13 cellular contexts compared by ENCODE assay signal in genomic region chr2:70091364-70091763, GRCh38. TPM values are rescaled to one million over a fixed set of nuclear protein-coding genes. Genes with fewer than 3 reads are reported as not detected.
DNase-seq lines count a peak whose midpoint lies in the region; ATAC-seq, FAIRE-seq and TF ChIP-seq lines count a peak whose summit lies in the region.
"Had no signal": no experiment of that assay in that cellular context is flagged by ENCODE, and none has a peak within 500 bp of the region (broad histone marks: within the 10 kb centered on the region; RNA-seq: fewer than 3 reads in every experiment).

No MANE protein-coding gene starts in this region.

- H3K9me3 ChIP-seq in HepG2 (ENCODE audit: low read length) (no peaks in the 10 kb centered on the region), right lobe of liver (no peaks in the 10 kb centered on the region)
- no peaks in the 10 kb centered on the region for H3K9me3 ChIP-seq in naive thymus-derived CD4-positive, alpha-beta T cell (ENCODE audit: control insufficient read depth in 2 of 3, low read length in 3 of 3)

- WGBS in HepG2 (ENCODE audit: low lambda C conversion rate) = 83% methylated on average over 2 of the region's 2 CpGs
- 79% methylated on average over 2 of the region's 2 CpGs for WGBS in right lobe of liver (ENCODE audit: insufficient coverage, low coverage, low lambda C conversion rate, missing lambda C conversion rate)

- peaks cover 46% of the 10 kb centered on the region for H3K4me1 Mint-ChIP-seq in activated T-helper 2 cell treated with anti-CD3 and anti-CD28 coated beads, Interferon-gamma antibody, Interleukin-2, Interleukin-4, amounts not matched to agents 10 μg/mL and 5 μg/mL and 100 μg/mL, durations not matched to agents 14 hours and 24 hours and 36 hours (ENCODE audit: low read depth)
- peaks cover 46 to 63% (median 53%) of the 10 kb centered on the region in 7 donors for H3K4me1 Mint-ChIP-seq in naive thymus-derived CD4-positive, alpha-beta T cell

- H4K20me1 ChIP-seq in HepG2 (ENCODE audit: insufficient read depth, low read length) = no peaks in the 10 kb centered on the region; the same call in 1 of the 2 replicates

- H3K36me3 ChIP-seq in HepG2 (replicated peaks in 1 of 2; ENCODE audit: control insufficient read depth in 1 of 2, insufficient read depth in 2 of 2, low read length in 2 of 2) (0 out of 5 replicates have a peak, but pooled peaks cover 0 to 1% of the 10 kb centered on the region in 2 experiments), right lobe of liver (no peaks in the 10 kb centered on the region)
- peaks cover 0 to 13% (median 4%) of the 10 kb centered on the region in 3 experiments for H3K36me3 ChIP-seq in naive thymus-derived CD4-positive, alpha-beta T cell (ENCODE audit: control insufficient read depth in 2 of 3, insufficient read depth in 3 of 3, low read length in 3 of 3)

- H3K4me3 ChIP-seq in HepG2 (replicated peaks in 1 of 3; ENCODE audit: insufficient read depth in 1 of 3, low read depth in 2 of 3, low read length in 3 of 3) (no peak overlapping the region), right lobe of liver (no peak overlapping the region)
- peak overlapping the region; percentile 3 for H3K4me3 ChIP-seq in naive thymus-derived CD4-positive, alpha-beta T cell (ENCODE audit: low read length)

- DNase-seq in HepG2 (ENCODE audit: low spot score) = no peak
- no peak for DNase-seq in right lobe of liver
- no peak for DNase-seq in activated T-helper 2 cell treated with anti-CD3 and anti-CD28 coated beads, Interferon-gamma antibody, Interleukin-2, Interleukin-4, amounts not matched to agents 10 μg/mL and 5 μg/mL and 100 μg/mL, durations not matched to agents 14 hours and 24 hours and 36 hours (ENCODE audit: low spot score)
- DNase-seq in naive thymus-derived CD4-positive, alpha-beta T cell = no peak
- DNase-seq in occipital lobe (lab: John Stamatoyannopoulos, UW) = no peak
- no peak for DNase-seq in stimulated activated CD4-positive, alpha-beta T cell treated with anti-CD3 and anti-CD28 coated beads, Interleukin-1b, Interleukin-23, amount 100 ng/mL, for 48 hours
- DNase-seq in NCI-H446 treated with DMSO at 0.1 percent for 48 hours (lab: John Stamatoyannopoulos, UW) = no peak
- DNase-seq: activated CD4-positive, alpha-beta T cell treated with anti-CD3 and anti-CD28 coated beads for 1 hour; C1 segment of cervical spinal cord; mesendoderm had no signal

- TF ChIP-seq POLR2A in HepG2 (IDR thresholded peaks at IDR 0.05; ENCODE audit: insufficient read depth in 1 of 2, low read depth in 2 of 2, low read length in 2 of 2) (no peak), right lobe of liver (IDR thresholded peaks at IDR 0.05) (no peak)

- peaks cover 25% of the 10 kb centered on the region for H3K79me2 ChIP-seq in HepG2 (ENCODE audit: insufficient read depth, low read length)

- H3K27me3 Mint-ChIP-seq in activated T-helper 2 cell treated with anti-CD3 and anti-CD28 coated beads, Interferon-gamma antibody, Interleukin-2, Interleukin-4, amounts not matched to agents 10 μg/mL and 5 μg/mL and 100 μg/mL, durations not matched to agents 14 hours and 24 hours and 36 hours (ENCODE audit: low read depth) = no peaks in the 10 kb centered on the region
- peaks cover 0 to 4% (median 0%) of the 10 kb centered on the region in 5 donors for H3K27me3 Mint-ChIP-seq in naive thymus-derived CD4-positive, alpha-beta T cell

- CTCF ChIA-PET in HepG2 (lab: Yijun Ruan, JAX; ENCODE audit: low intra/inter-chr PET ratio, low total read pairs) = no interaction called here
- CTCF ChIA-PET in naive thymus-derived CD4-positive, alpha-beta T cell (lab: Charles Lee) = interaction anchor here (0.6 to 2.2 kb wide), 9 partner anchors 13 to 177 kb away, joined by 3 to 9 read pairs (median 4); no protein-coding TSS in a partner anchor

- no TSS peak for BruUV-seq in HepG2 (replicated peaks; lab: Mats Ljungman, UMichigan)

- no peak for TF ChIP-seq RAD21 in HepG2 (CRISPR knock-in tag; IDR thresholded peaks at IDR 0.05)

- H3K4me3 Mint-ChIP-seq in activated T-helper 2 cell treated with anti-CD3 and anti-CD28 coated beads, Interferon-gamma antibody, Interleukin-2, Interleukin-4, amounts not matched to agents 10 μg/mL and 5 μg/mL and 100 μg/mL, durations not matched to agents 14 hours and 24 hours and 36 hours (ENCODE audit: low read depth) = peak overlapping the region; percentile 10
- H3K4me3 Mint-ChIP-seq in naive thymus-derived CD4-positive, alpha-beta T cell = peak overlapping the region; percentile 50 to 98 (median 68)

- ATAC-seq in HepG2 = no peak
- no peak for ATAC-seq in right lobe of liver
- no peak for ATAC-seq in naive thymus-derived CD4-positive, alpha-beta T cell
- no peak for ATAC-seq in HG03097 (IDR thresholded peaks at IDR 0.05; ENCODE audit: low FRiP score, unreplicated experiment)

- no peak overlapping the region for H3K9ac ChIP-seq in HepG2 (ENCODE audit: insufficient read depth, low read depth, low read length)

- no peak overlapping the region for H3K4me2 ChIP-seq in HepG2 (ENCODE audit: low read depth, low read length)

- H3K4me1 ChIP-seq in HepG2 (ENCODE audit: insufficient read depth, low read length) (peaks cover 49% of the 10 kb centered on the region), right lobe of liver (peaks cover 0 to 32% (median 11%) of the 10 kb centered on the region in 4 donors)
- H3K4me1 ChIP-seq in naive thymus-derived CD4-positive, alpha-beta T cell (ENCODE audit: control insufficient read depth in 2 of 2, insufficient read depth in 2 of 2, low read length in 2 of 2) = peaks cover 45% of the 10 kb centered on the region in 2 donors

- H2AFZ ChIP-seq in HepG2 (ENCODE audit: low read length) = no peak overlapping the region

- FAIRE-seq in HepG2 (lab: Jason Lieb, UNC) = no peak
- FAIRE-seq: astrocyte, urothelium cell line had no signal

- peak overlapping the region; percentile 76 for H3K27ac Mint-ChIP-seq in activated T-helper 2 cell treated with anti-CD3 and anti-CD28 coated beads, Interferon-gamma antibody, Interleukin-2, Interleukin-4, amounts not matched to agents 10 μg/mL and 5 μg/mL and 100 μg/mL, durations not matched to agents 14 hours and 24 hours and 36 hours
- H3K27ac Mint-ChIP-seq in naive thymus-derived CD4-positive, alpha-beta T cell = peak overlapping the region; percentile 83 to 100 (median 100)

- POLR2A ChIA-PET in HepG2 (lab: Yijun Ruan, JAX) = interaction anchor here (1.1 to 24.7 kb wide), 7 partner anchors 9 to 177 kb away, joined by 3 to 423 read pairs (median 7); partner anchors contain the start of genes C2orf42, MXD1 and PCYOX1
- POLR2A ChIA-PET in naive thymus-derived CD4-positive, alpha-beta T cell (lab: Charles Lee) = interaction anchor here (0.6 to 29.1 kb wide), 9 partner anchors 9 to 368 kb away, joined by 3 to 1973 read pairs (median 4); partner anchors contain the start of gene MXD1

- H3K27ac ChIP-seq in HepG2 (ENCODE audit: extremely low read length, insufficient read depth, low read length) (peak overlapping the region; percentile 17), right lobe of liver (peak overlapping the region in 1 of 3 donors; percentile 6)
- H3K27ac ChIP-seq in naive thymus-derived CD4-positive, alpha-beta T cell (ENCODE audit: low read depth, low read length) = peak overlapping the region; percentile 100

- peaks cover 3% of the 10 kb centered on the region for H3K9me3 Mint-ChIP-seq in activated T-helper 2 cell treated with anti-CD3 and anti-CD28 coated beads, Interferon-gamma antibody, Interleukin-2, Interleukin-4, amounts not matched to agents 10 μg/mL and 5 μg/mL and 100 μg/mL, durations not matched to agents 14 hours and 24 hours and 36 hours
- H3K9me3 Mint-ChIP-seq in naive thymus-derived CD4-positive, alpha-beta T cell = peaks cover 0 to 10% (median 0%) of the 10 kb centered on the region in 11 donors

- intact Hi-C loops in HepG2 (cut with micrococcal nuclease; ENCODE audit: unreplicated experiment) = no loop called here
- intact Hi-C loops in right lobe of liver (cut with DNase I) = no loop called here
- intact Hi-C loops in activated T-helper 2 cell treated with anti-CD3 and anti-CD28 coated beads, Interferon-gamma antibody, Interleukin-2, Interleukin-4, amounts not matched to agents 10 μg/mL and 5 μg/mL and 100 μg/mL, durations not matched to agents 14 hours and 24 hours and 36 hours (cut with micrococcal nuclease) = no loop called here
- intact Hi-C loops in naive thymus-derived CD4-positive, alpha-beta T cell (cut with micrococcal nuclease) = loop anchor here (1.0 kb wide), 2 partner anchors 12 to 45 kb away; no protein-coding TSS in a partner anchor

- H3K36me3 Mint-ChIP-seq in activated T-helper 2 cell treated with anti-CD3 and anti-CD28 coated beads, Interferon-gamma antibody, Interleukin-2, Interleukin-4, amounts not matched to agents 10 μg/mL and 5 μg/mL and 100 μg/mL, durations not matched to agents 14 hours and 24 hours and 36 hours (ENCODE audit: low read depth) = peaks cover 49% of the 10 kb centered on the region
- peaks cover 5 to 52% (median 25%) of the 10 kb centered on the region in 5 donors for H3K36me3 Mint-ChIP-seq in naive thymus-derived CD4-positive, alpha-beta T cell

- no peak for TF ChIP-seq CTCF in HepG2 (CRISPR knock-in tag; IDR thresholded peaks at IDR 0.05)
- TF ChIP-seq CTCF in right lobe of liver (IDR thresholded peaks at IDR 0.05) = no peak

- TF ChIP-seq EP300 in HepG2 (IDR thresholded peaks at IDR 0.05; ENCODE audit: low read depth in 2 of 2, low read length in 2 of 2) (no peak), HepG2 (CRISPR knock-in tag; IDR thresholded peaks at IDR 0.05; ENCODE audit: borderline replicate concordance) (no peak)

- in situ Hi-C loops in HepG2 (cut with HindIII; ENCODE audit: extremely low pct_ligation_motif_present, low pct_unique_long_range_greater_than_20kb) = no loop called here

- H3K27me3 ChIP-seq in HepG2 (ENCODE audit: control insufficient read depth in 1 of 2, insufficient read depth in 2 of 2, low read length in 2 of 2) (no peaks in the 10 kb centered on the region; a peak in 1 of 5 replicates), right lobe of liver (no peaks in the 10 kb centered on the region)
- H3K27me3 ChIP-seq in naive thymus-derived CD4-positive, alpha-beta T cell (ENCODE audit: control insufficient read depth in 2 of 2, insufficient read depth in 2 of 2, low read length in 2 of 2) = no peaks in the 10 kb centered on the region

RNA-seq across cellular contexts. Expression of gene PCBP1, which starts 4.1 kb away (rescaled TPM):
- total RNA-seq in HepG2 (2016; rRNA removed; fragmentation: Illumina TruSeq; extraction: Trizol) (32.0 and 104 TPM in 2 replicates), right lobe of liver (100 to 1,000 TPM; 147 to 220 (median 178) TPM), occipital lobe (22.0 TPM)
- total RNA-seq in HepG2 (2016; cell fraction: cytosol; rRNA removed; fragmentation: Illumina TruSeq; extraction: Trizol; ENCODE audit: low read depth) = 39.6 and 40.9 TPM in 2 replicates
- 30.2 and 107 TPM in 2 replicates for total RNA-seq in HepG2 (2016; cell fraction: insoluble cytoplasmic fraction; rRNA removed; fragmentation: Illumina TruSeq; extraction: Trizol)
- total RNA-seq in HepG2 (2016; cell fraction: membrane; rRNA removed; fragmentation: Illumina TruSeq; extraction: Trizol) = 84.5 and 86.5 TPM in 2 replicates
- total RNA-seq in HepG2 (2016; cell fraction: nucleus; rRNA removed; fragmentation: Illumina TruSeq; extraction: Trizol) = 54.5 and 55.6 TPM in 2 replicates
- 137 and 144 TPM in 2 replicates for polyA plus RNA-seq in HepG2 (2011; rRNA removed)
- 140 and 145 TPM in 2 replicates for polyA plus RNA-seq in HepG2 (2011; cell fraction: cytosol; rRNA removed)
- polyA plus RNA-seq in HepG2 (2011; cell fraction: nucleus; rRNA removed) = 80.5 and 83.2 TPM in 2 replicates
- 391 and 423 TPM in 2 replicates for polyA plus RNA-seq in HepG2 (2012)
- 248 and 249 TPM in 2 replicates for polyA plus RNA-seq in HepG2 (2016; cell fraction: cytosol; fragmentation: Illumina TruSeq; extraction: Trizol; ENCODE audit: low read depth)
- 461 and 517 TPM in 2 replicates for polyA plus RNA-seq in HepG2 (2016; cell fraction: insoluble cytoplasmic fraction; fragmentation: Illumina TruSeq; extraction: Trizol; ENCODE audit: low read depth)
- 274 and 290 TPM in 2 replicates for polyA plus RNA-seq in HepG2 (2016; cell fraction: membrane; fragmentation: Illumina TruSeq; extraction: Trizol; ENCODE audit: low read depth)
- polyA plus RNA-seq in HepG2 (2016; cell fraction: nucleus; fragmentation: Illumina TruSeq; extraction: Trizol; ENCODE audit: insufficient read depth, low read depth) = 271 and 294 TPM in 2 replicates
- 74.9 and 159 TPM in 2 replicates for polyA minus RNA-seq in HepG2 (2011; rRNA and poly(A)+ RNA removed; ENCODE audit: low replicate concordance)
- 114 and 126 TPM in 2 replicates for polyA minus RNA-seq in HepG2 (2011; cell fraction: cytosol; rRNA and poly(A)+ RNA removed)
- polyA minus RNA-seq in HepG2 (2011; cell fraction: nucleus; rRNA and poly(A)+ RNA removed) = 41.5 and 41.8 TPM in 2 replicates
- 433 and 442 TPM in 2 replicates for total RNA-seq in activated T-helper 2 cell treated with anti-CD3 and anti-CD28 coated beads, Interferon-gamma antibody, Interleukin-2, Interleukin-4, amounts not matched to agents 10 μg/mL and 5 μg/mL and 100 μg/mL, durations not matched to agents 14 hours and 24 hours and 36 hours
- total RNA-seq in naive thymus-derived CD4-positive, alpha-beta T cell = 100 to 1,000 TPM; 257 to 487 (median 368) TPM
- polyA plus RNA-seq in naive thymus-derived CD4-positive, alpha-beta T cell = 100 to 1,000 TPM; 178 to 198 TPM

Comparison
In these comparisons a context has a peak if more than half of its experiments do, and no peak if none do; other contexts are left out.
1. intact Hi-C loops: an anchor here in naive thymus-derived CD4-positive, alpha-beta T cell (1.0 kb wide); none called in HepG2, right lobe of liver and activated T-helper 2 cell treated with anti-CD3 and anti-CD28 coated beads, Interferon-gamma antibody, Interleukin-2, Interleukin-4, amounts not matched to agents 10 μg/mL and 5 μg/mL and 100 μg/mL, durations not matched to agents 14 hours and 24 hours and 36 hours.